Comparison of ENCODE assay signal across 8 cellular contexts in genomic region chr1:35555601-35556477, GRCh38. TPM values are rescaled to one million over a fixed set of nuclear protein-coding genes. Genes with fewer than 3 reads are reported as not detected.
DNase-seq lines count a peak whose midpoint lies in the region; ATAC-seq and TF ChIP-seq lines count a peak whose summit lies in the region.

No MANE protein-coding gene starts in this region.

- peaks cover 30% of the 10 kb centered on the region for H3K4me1 Mint-ChIP-seq in T-helper 2 cell treated with Interferon-gamma antibody and Interleukin-4, amounts not matched to agents 5 μg/mL and 100 μg/mL, for 36 hours (ENCODE audit: low read depth)
- peaks cover 36% of the 10 kb centered on the region for H3K4me1 Mint-ChIP-seq in neural crest cell

- no peaks in the 10 kb centered on the region for H3K9me3 Mint-ChIP-seq in T-helper 2 cell treated with Interferon-gamma antibody and Interleukin-4, amounts not matched to agents 5 μg/mL and 100 μg/mL, for 36 hours
- H3K9me3 Mint-ChIP-seq in neural crest cell = no peaks in the 10 kb centered on the region

- peak overlapping the region; percentile 81 for H3K27ac Mint-ChIP-seq in T-helper 2 cell treated with Interferon-gamma antibody and Interleukin-4, amounts not matched to agents 5 μg/mL and 100 μg/mL, for 36 hours
- no peak overlapping the region for H3K27ac Mint-ChIP-seq in neural crest cell (ENCODE audit: unreplicated experiment)

- peak overlapping the region; percentile 97 for H3K4me3 Mint-ChIP-seq in T-helper 2 cell treated with Interferon-gamma antibody and Interleukin-4, amounts not matched to agents 5 μg/mL and 100 μg/mL, for 36 hours
- peak overlapping the region; percentile 94 for H3K4me3 Mint-ChIP-seq in neural crest cell

- no peak for TF ChIP-seq CTCF in choroid plexus epithelial cell (conservative IDR thresholded peaks at IDR 0.05; ENCODE audit: low read depth, low read length)
- no peak for TF ChIP-seq CTCF in neural crest cell (conservative IDR thresholded peaks at IDR 0.05)

- ATAC-seq in HG02938 (IDR thresholded peaks at IDR 0.05; ENCODE audit: unreplicated experiment) = no peak

- peaks cover 25% of the 10 kb centered on the region for H3K36me3 Mint-ChIP-seq in T-helper 2 cell treated with Interferon-gamma antibody and Interleukin-4, amounts not matched to agents 5 μg/mL and 100 μg/mL, for 36 hours (ENCODE audit: low read depth)
- H3K36me3 Mint-ChIP-seq in neural crest cell (ENCODE audit: low read depth) = no peaks in the 10 kb centered on the region

- peaks cover 3% of the 10 kb centered on the region for H3K27me3 Mint-ChIP-seq in T-helper 2 cell treated with Interferon-gamma antibody and Interleukin-4, amounts not matched to agents 5 μg/mL and 100 μg/mL, for 36 hours (ENCODE audit: low read depth)
- H3K27me3 Mint-ChIP-seq in neural crest cell (ENCODE audit: low read depth) = no peaks in the 10 kb centered on the region

- no peak for DNase-seq in T-helper 2 cell treated with Interferon-gamma antibody and Interleukin-4, amounts not matched to agents 5 μg/mL and 100 μg/mL, for 36 hours (ENCODE audit: low spot score)
- DNase-seq in T-helper 2 cell (no peak), NCI-H226 (peak; percentile 52), choroid plexus epithelial cell (ENCODE audit: low read depth) (peak; percentile 49), neural crest cell (ENCODE audit: low read depth, low spot score) (no peak), iPS-NIHi7 (ENCODE audit: extremely low spot score) (no peak), anterior cingulate cortex (lab: John Stamatoyannopoulos, UW) (no peak)

- H3K4me3 ChIP-seq in choroid plexus epithelial cell (ENCODE audit: low read depth, low read length) = peak overlapping the region; percentile 98

RNA-seq across cellular contexts. Expression of gene KIAA0319L, which starts 1.4 kb away (rescaled TPM):
- 54.2 and 55.9 TPM in 2 replicates for total RNA-seq in neural crest cell

RNA-seq across cellular contexts. Expression of gene NCDN, which starts 1.8 kb away (rescaled TPM):
- 32.6 and 33.7 TPM in 2 replicates for total RNA-seq in neural crest cell

RNA-seq across cellular contexts. Expression of gene TFAP2E, which starts 17.3 kb away (rescaled TPM):
- total RNA-seq in neural crest cell = 0.43 and 0.61 TPM in 2 replicates

Comparison
In these comparisons a context has a peak if more than half of its experiments do, and no peak if none do; other contexts are left out.
1. DNase-seq: peak in NCI-H226 (single experiment) and choroid plexus epithelial cell (single experiment); none in T-helper 2 cell treated with Interferon-gamma antibody and Interleukin-4, amounts not matched to agents 5 μg/mL and 100 μg/mL, for 36 hours (single experiment), T-helper 2 cell (0 of 5), neural crest cell (single experiment), iPS-NIHi7 (single experiment) and anterior cingulate cortex (0 of 58).